22 cellular contexts compared by ENCODE assay signal in genomic region chr2:117961201-117961600, GRCh38.
"Had no signal": no experiment of that assay in that cellular context is flagged by ENCODE, and none has a peak within 500 bp of the region (broad histone marks: within the 10 kb centered on the region; RNA-seq: fewer than 3 reads in every experiment).

No MANE protein-coding gene starts in this region.

- DNase-seq: activated CD4-positive, alpha-beta memory T cell treated with anti-CD3 and anti-CD28 coated beads for 36 hours; activated CD4-positive, alpha-beta T cell treated with anti-CD3 and anti-CD28 coated beads, Interleukin-2, amount 10 ng/mL, durations not matched to agents 7 days and 5 days; activated CD4-positive, CD25-positive, alpha-beta regulatory T cell; activated CD8-positive, alpha-beta memory T cell treated with anti-CD3 and anti-CD28 coated beads for 24 hours; activated effector memory CD4-positive, alpha-beta T cell treated with anti-CD3 and anti-CD28 coated beads, Interleukin-2, amount 50 U/mL, for 16 hours; activated naive CD4-positive, alpha-beta T cell treated with Interleukin-2 at 50 U/mL for 16 hours; activated T-cell treated with anti-CD3 and anti-CD28 coated beads, Interleukin-2, amount 50 U/mL, for 4 hours; amygdala; brain microvascular endothelial cell; Karpas-422; NCI-H1105 treated with DMSO at 0.1 percent for 48 hours; NCI-H1436 treated with DMSO at 0.1 percent for 48 hours; NCI-H187; NCI-H2081; NCI-H510A treated with DMSO at 0.1 percent for 48 hours; SHP77; SW 1271; T1000 had no signal

- ATAC-seq: activated naive CD4-positive, alpha-beta T cell treated with anti-CD3 and anti-CD28 coated beads, Interleukin-2, amount 50 U/mL, for 72 hours; activated T-cell treated with anti-CD3 and anti-CD28 coated beads, Interleukin-2, amount 50 U/mL, for 4 hours; SK-N-SH treated with all-trans-retinoic acid at 6 μM for 48 hours had no signal

- H3K4me3 ChIP-seq: cardiac muscle cell, SJSA1 had no signal

- H3K27ac ChIP-seq: cardiac muscle cell, SJSA1 had no signal

- H3K27me3 ChIP-seq: brain microvascular endothelial cell, cardiac muscle cell, SJSA1 had no signal

- H3K9me3 ChIP-seq: SJSA1 had no signal
